ENCODE assay signal across 24 cellular contexts in the genomic region with DNA sequence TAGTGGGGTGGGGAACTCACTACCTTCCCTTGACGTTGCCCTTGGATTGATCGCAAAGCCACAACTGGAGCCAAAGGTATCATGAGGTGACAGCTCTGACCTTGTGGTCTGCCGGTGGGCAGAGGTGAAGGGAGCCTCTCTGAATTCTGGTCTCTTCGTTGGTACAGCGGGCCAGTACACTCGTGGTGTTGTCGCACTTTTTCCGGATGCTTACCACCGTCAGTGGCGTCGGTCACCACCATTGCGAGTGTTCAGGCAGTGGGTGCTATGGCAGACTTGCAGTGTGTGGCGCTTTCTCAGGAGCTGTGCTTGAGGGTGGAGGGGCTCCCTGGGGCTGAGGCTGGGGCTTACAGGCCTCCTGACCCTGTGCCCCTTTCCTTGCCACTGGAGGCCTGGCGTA.
"Had no signal": no experiment of that assay in that cellular context is flagged by ENCODE, and none has a peak within 500 bp of the region (broad histone marks: within the 10 kb centered on the region; RNA-seq: fewer than 3 reads in every experiment).

No MANE protein-coding gene starts in this region.

- DNase-seq: heart left ventricle; left ventricle myocardium inferior; naive B cell; natural killer cell; pancreas; right cardiac atrium; stimulated activated CD4-positive, alpha-beta T cell treated with anti-CD3 and anti-CD28 coated beads, Interleukin-12 subunit alpha, Interleukin-12 subunit beta, amount 100 ng/mL, for 4 hours; stimulated activated CD4-positive, alpha-beta T cell treated with anti-CD3 and anti-CD28 coated beads, Interleukin-2, amount 100 ng/mL, for 24 hours; stimulated activated CD4-positive, alpha-beta T cell treated with anti-CD3 and anti-CD28 coated beads, Interleukin-4, amount 100 ng/mL, for 1 hour; stimulated activated naive B cell treated with anti-CD40 and anti-IgM and Interleukin-4, amounts not matched to agents 10 μg/mL and 1 μg/mL and 100 μg/mL, for 72 hours; stimulated activated naive CD8-positive, alpha-beta T cell treated with anti-CD3 and anti-CD28 coated beads, Interleukin-15, Interleukin-2, amounts not matched to agents 100 U/mL and 50 U/mL, for 24 hours; stomach; transverse colon; upper lobe of left lung had no signal

- H3K9me3 ChIP-seq: heart left ventricle, left ventricle myocardium inferior, pancreas, prostate gland, stomach, testis, thyroid gland, transverse colon, upper lobe of left lung had no signal

- H3K27ac ChIP-seq: heart left ventricle, hepatocyte, left ventricle myocardium inferior, neural progenitor cell, pancreas, prostate gland, skin epidermis, stomach, testis, thyroid gland, transverse colon, upper lobe of left lung had no signal

- H3K4me2 ChIP-seq: hepatocyte, neural progenitor cell had no signal

- FAIRE-seq: pancreas, urothelium cell line had no signal

- H3K27me3 ChIP-seq: heart left ventricle, hepatocyte, pancreas, stomach, testis, thyroid gland, transverse colon, upper lobe of left lung had no signal

- H3K9me3 Mint-ChIP-seq: mesothelial cell of epicardium; naive B cell; natural killer cell; nephron progenitor cell; neural progenitor cell; stimulated activated naive B cell treated with anti-CD40 and anti-IgM and Interleukin-4, amounts not matched to agents 10 μg/mL and 1 μg/mL and 100 μg/mL, for 72 hours had no signal

- H3K27ac Mint-ChIP-seq: mesothelial cell of epicardium; natural killer cell; nephron progenitor cell; neural progenitor cell; stimulated activated naive B cell treated with anti-CD40 and anti-IgM and Interleukin-4, amounts not matched to agents 10 μg/mL and 1 μg/mL and 100 μg/mL, for 72 hours had no signal

- H3K4me3 Mint-ChIP-seq: mesothelial cell of epicardium; natural killer cell; nephron progenitor cell; neural progenitor cell; stimulated activated naive B cell treated with anti-CD40 and anti-IgM and Interleukin-4, amounts not matched to agents 10 μg/mL and 1 μg/mL and 100 μg/mL, for 72 hours had no signal

- ATAC-seq: natural killer cell; stimulated activated naive B cell treated with anti-CD40 and anti-IgM and Interleukin-4, amounts not matched to agents 10 μg/mL and 1 μg/mL and 100 μg/mL, for 72 hours; stimulated activated naive CD8-positive, alpha-beta T cell treated with anti-CD3 and anti-CD28 coated beads, Interleukin-15, Interleukin-2, amounts not matched to agents 100 U/mL and 50 U/mL, for 24 hours had no signal

- H2AFZ ChIP-seq: hepatocyte, neural progenitor cell had no signal

- H3K36me3 Mint-ChIP-seq: mesothelial cell of epicardium, naive B cell, natural killer cell, neural progenitor cell had no signal

- H3K4me1 ChIP-seq: neural progenitor cell, prostate gland had no signal

- H3K36me3 ChIP-seq: heart left ventricle, left ventricle myocardium inferior, neural progenitor cell, pancreas, prostate gland, stomach, thyroid gland, transverse colon, upper lobe of left lung had no signal

- H3K9ac ChIP-seq: neural progenitor cell had no signal

- H3K4me3 ChIP-seq: heart left ventricle, hepatocyte, left ventricle myocardium inferior, lung, neural progenitor cell, pancreas, prostate gland, skin epidermis, stomach, testis, thyroid gland, transverse colon, upper lobe of left lung had no signal
